ENCODE assay signal across 1 cellular context in genomic region chr4:8394806-8395205, GRCh38.
TF ChIP-seq lines count a peak whose summit lies in the region.

No MANE protein-coding gene starts in this region.

TF ChIP-seq in HepG2, 621 proteins besides CTCF, POLR2A, EP300 and RAD21:
- TF ChIP-seq SETDB1 (CRISPR knock-in tag; IDR thresholded peaks at IDR 0.05; ENCODE audit: borderline replicate concordance) (no peak), DMTF1 (CRISPR knock-in tag; IDR thresholded peaks at IDR 0.05) (no peak)
